ENCODE assay signal across 8 cellular contexts in the genomic region with DNA sequence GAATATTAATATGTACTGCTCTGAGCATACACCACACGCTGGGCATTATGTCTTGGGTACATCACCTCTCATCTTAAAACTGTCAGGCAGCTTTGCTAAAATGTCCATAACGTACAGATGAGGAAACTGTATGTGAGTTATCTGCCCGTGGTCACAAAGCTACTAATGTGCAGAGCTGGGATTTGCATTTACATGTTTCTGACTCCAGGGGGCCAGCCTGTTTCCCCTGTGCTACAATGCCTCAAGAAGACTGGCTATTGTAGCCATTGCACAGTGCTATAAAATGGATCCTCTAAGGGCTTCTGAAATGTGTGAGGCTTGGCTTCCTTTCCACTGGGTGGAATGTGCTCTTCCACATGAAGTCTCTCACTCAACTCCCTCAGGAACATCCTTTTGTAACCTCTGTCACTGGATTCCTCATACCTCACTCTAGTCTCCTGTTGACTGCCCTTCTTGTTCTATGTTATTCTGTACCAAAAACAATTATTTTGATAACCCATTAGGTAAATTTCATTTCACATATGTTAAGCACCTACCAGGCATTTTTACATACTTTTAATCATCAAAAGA.
DNase-seq lines count a peak whose midpoint lies in the region; TF ChIP-seq lines count a peak whose summit lies in the region.

No MANE protein-coding gene starts in this region.

- in situ Hi-C loops in GM13977 (cut with MboI; ENCODE audit: low pct_unique_long_range_greater_than_20kb, low sequenced_read_pairs, unreplicated experiment) = no loop called here

- H3K4me3 ChIP-seq in cardiac fibroblast (replicated peaks in 1 of 2; ENCODE audit: low read depth in 2 of 2, low read length in 2 of 2) = no peak overlapping the region

- DNase-seq in GM13977 (ENCODE audit: low spot score) = no peak
- DNase-seq in Kasumi-1 (lab: John Stamatoyannopoulos, UW) = peak; percentile 23 to 26
- DNase-seq in cardiac fibroblast (ENCODE audit: low read depth in 2 of 2) = peak; percentile 40 to 50
- DNase-seq in NOMO-1 treated with DMSO at 0.1 percent for 48 hours (lab: John Stamatoyannopoulos, UW; ENCODE audit: unreplicated experiment) = no peak
- no peak for DNase-seq in activated T-cell treated with anti-CD3 and anti-CD28 coated beads, Interleukin-2, amount 50 U/mL, for 48 hours
- no peak for DNase-seq in stimulated activated naive CD4-positive, alpha-beta T cell treated with Interleukin-2 at 50 U/mL for 16 hours (lab: John Stamatoyannopoulos, UW)
- DNase-seq in ecto neural progenitor cell (ENCODE audit: low spot score) = no peak

- TF ChIP-seq CTCF in 22Rv1 (IDR thresholded peaks at IDR 0.05) (peak; percentile 47), GM13977 (IDR thresholded peaks at IDR 0.05; ENCODE audit: extremely low read depth, insufficient read depth, missing control alignments) (peak; percentile 45), cardiac fibroblast (IDR thresholded peaks at IDR 0.05; ENCODE audit: low read depth, low read length) (peak; percentile 52)

- H3K27ac ChIP-seq in 22Rv1 = no peak overlapping the region

Comparison
In these comparisons a context has a peak if more than half of its experiments do, and no peak if none do; other contexts are left out.
1. DNase-seq: peak in Kasumi-1 (2 of 2) and cardiac fibroblast (2 of 2); none in GM13977 (single experiment), NOMO-1 treated with DMSO at 0.1 percent for 48 hours (single experiment), activated T-cell treated with anti-CD3 and anti-CD28 coated beads, Interleukin-2, amount 50 U/mL, for 48 hours (0 of 2), stimulated activated naive CD4-positive, alpha-beta T cell treated with Interleukin-2 at 50 U/mL for 16 hours (single experiment) and ecto neural progenitor cell (single experiment).
2. Peak in every context shown above with its lines, with median percentiles within 50 percentile points of each other: CTCF ChIP-seq.